Comparison of ENCODE assay signal across 2 cellular contexts in the genomic region with DNA sequence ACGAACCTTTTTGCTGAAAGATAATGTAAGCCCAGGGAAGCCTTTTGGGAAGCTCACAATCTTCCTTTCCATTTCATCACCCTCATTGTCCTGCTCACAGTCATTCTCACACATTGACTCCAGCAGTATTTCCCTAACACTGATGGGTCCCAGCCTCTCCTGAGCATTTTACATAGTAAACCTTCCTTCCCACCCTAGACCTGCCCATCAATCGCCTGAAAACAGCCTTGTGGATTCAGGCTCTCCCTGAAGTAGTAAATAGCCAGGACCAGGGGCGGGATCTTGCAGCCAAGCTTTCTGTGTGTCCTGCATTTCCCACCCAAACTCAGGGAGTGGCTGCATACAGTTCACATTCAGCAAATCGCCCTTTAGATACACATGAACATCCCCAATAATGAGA.
TF ChIP-seq lines count a peak whose summit lies in the region.

No MANE protein-coding gene starts in this region.

TF ChIP-seq in GM23338, 12 proteins besides CTCF, POLR2A, EP300 and RAD21:
- TF ChIP-seq ZNF114 (CRISPR knock-in tag; IDR thresholded peaks at IDR 0.05) = no peak
- TF ChIP-seq JUNB (IDR thresholded peaks at IDR 0.05; ENCODE audit: unreplicated experiment) = no peak
- TF ChIP-seq STAT1 (IDR thresholded peaks at IDR 0.05; ENCODE audit: unreplicated experiment) = no peak
- TF ChIP-seq, protein P1, sequence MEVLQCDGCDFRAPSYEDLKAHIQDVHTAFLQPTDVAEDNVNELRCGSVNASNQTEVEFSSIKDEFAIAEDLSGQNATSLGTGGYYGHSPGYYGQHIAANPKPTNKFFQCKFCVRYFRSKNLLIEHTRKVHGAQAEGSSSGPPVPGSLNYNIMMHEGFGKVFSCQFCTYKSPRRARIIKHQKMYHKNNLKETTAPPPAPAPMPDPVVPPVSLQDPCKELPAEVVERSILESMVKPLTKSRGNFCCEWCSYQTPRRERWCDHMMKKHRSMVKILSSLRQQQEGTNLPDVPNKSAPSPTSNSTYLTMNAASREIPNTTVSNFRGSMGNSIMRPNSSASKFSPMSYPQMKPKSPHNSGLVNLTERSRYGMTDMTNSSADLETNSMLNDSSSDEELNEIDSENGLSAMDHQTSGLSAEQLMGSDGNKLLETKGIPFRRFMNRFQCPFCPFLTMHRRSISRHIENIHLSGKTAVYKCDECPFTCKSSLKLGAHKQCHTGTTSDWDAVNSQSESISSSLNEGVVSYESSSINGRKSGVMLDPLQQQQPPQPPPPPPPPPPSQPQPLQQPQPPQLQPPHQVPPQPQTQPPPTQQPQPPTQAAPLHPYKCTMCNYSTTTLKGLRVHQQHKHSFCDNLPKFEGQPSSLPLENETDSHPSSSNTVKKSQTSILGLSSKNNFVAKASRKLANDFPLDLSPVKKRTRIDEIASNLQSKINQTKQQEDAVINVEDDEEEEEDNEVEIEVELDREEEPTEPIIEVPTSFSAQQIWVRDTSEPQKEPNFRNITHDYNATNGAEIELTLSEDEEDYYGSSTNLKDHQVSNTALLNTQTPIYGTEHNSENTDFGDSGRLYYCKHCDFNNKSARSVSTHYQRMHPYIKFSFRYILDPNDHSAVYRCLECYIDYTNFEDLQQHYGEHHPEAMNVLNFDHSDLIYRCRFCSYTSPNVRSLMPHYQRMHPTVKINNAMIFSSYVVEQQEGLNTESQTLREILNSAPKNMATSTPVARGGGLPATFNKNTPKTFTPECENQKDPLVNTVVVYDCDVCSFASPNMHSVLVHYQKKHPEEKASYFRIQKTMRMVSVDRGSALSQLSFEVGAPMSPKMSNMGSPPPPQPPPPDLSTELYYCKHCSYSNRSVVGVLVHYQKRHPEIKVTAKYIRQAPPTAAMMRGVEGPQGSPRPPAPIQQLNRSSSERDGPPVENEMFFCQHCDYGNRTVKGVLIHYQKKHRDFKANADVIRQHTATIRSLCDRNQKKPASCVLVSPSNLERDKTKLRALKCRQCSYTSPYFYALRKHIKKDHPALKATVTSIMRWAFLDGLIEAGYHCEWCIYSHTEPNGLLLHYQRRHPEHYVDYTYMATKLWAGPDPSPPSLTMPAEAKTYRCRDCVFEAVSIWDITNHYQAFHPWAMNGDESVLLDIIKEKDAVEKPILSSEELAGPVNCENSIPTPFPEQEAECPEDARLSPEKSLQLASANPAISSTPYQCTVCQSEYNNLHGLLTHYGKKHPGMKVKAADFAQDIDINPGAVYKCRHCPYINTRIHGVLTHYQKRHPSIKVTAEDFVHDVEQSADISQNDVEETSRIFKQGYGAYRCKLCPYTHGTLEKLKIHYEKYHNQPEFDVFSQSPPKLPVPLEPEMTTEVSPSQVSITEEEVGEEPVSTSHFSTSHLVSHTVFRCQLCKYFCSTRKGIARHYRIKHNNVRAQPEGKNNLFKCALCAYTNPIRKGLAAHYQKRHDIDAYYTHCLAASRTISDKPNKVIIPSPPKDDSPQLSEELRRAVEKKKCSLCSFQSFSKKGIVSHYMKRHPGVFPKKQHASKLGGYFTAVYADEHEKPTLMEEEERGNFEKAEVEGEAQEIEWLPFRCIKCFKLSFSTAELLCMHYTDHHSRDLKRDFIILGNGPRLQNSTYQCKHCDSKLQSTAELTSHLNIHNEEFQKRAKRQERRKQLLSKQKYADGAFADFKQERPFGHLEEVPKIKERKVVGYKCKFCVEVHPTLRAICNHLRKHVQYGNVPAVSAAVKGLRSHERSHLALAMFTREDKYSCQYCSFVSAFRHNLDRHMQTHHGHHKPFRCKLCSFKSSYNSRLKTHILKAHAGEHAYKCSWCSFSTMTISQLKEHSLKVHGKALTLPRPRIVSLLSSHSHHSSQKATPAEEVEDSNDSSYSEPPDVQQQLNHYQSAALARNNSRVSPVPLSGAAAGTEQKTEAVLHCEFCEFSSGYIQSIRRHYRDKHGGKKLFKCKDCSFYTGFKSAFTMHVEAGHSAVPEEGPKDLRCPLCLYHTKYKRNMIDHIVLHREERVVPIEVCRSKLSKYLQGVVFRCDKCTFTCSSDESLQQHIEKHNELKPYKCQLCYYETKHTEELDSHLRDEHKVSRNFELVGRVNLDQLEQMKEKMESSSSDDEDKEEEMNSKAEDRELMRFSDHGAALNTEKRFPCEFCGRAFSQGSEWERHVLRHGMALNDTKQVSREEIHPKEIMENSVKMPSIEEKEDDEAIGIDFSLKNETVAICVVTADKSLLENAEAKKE (CRISPR knock-in tag; IDR thresholded peaks at IDR 0.05) = no peak
- no peak for TF ChIP-seq CREB1 (CRISPR knock-in tag; IDR thresholded peaks at IDR 0.05; ENCODE audit: low read depth)

TF ChIP-seq in H1, 55 proteins besides CTCF, POLR2A, EP300 and RAD21:
- TF ChIP-seq RFX5 (IDR thresholded peaks at IDR 0.05; ENCODE audit: borderline replicate concordance, low read depth, low read length) (no peak), SP4 (IDR thresholded peaks at IDR 0.05; ENCODE audit: low read length) (no peak)
